In genomic region chr7:46212425-46213153, GRCh38 we compare ENCODE assay signal across 28 cellular contexts.
"Had no signal": no experiment of that assay in that cellular context is flagged by ENCODE, and none has a peak within 500 bp of the region (broad histone marks: within the 10 kb centered on the region; RNA-seq: fewer than 3 reads in every experiment).

No MANE protein-coding gene starts in this region.

- H3K27ac ChIP-seq: adrenal gland, body of pancreas, foreskin keratinocyte, gastrocnemius medialis, heart left ventricle, VCaP had no signal

- H3K4me3 ChIP-seq: adrenal gland, body of pancreas, gastrocnemius medialis, heart left ventricle had no signal

- H3K9me3 ChIP-seq: adrenal gland, body of pancreas, gastrocnemius medialis, heart left ventricle had no signal

- ATAC-seq: activated CD8-positive, alpha-beta memory T cell treated with anti-CD3 and anti-CD28 coated beads, Interleukin-2, amount 10 ng/mL, durations not matched to agents 7 days and 5 days; activated CD8-positive, alpha-beta T cell treated with anti-CD3 and anti-CD28 coated beads, Interleukin-2, amount 10 ng/mL, durations not matched to agents 7 days and 5 days; activated naive CD8-positive, alpha-beta T cell treated with anti-CD3 and anti-CD28 coated beads, Interleukin-2, amount 50 U/mL, for 24 hours; body of pancreas; esophagus mucosa; foreskin keratinocyte; gastrocnemius medialis; heart left ventricle; WTC11 had no signal

- DNase-seq: activated CD4-positive, alpha-beta memory T cell treated with anti-CD3 and anti-CD28 coated beads for 36 hours; activated CD4-positive, alpha-beta T cell treated with anti-CD3 and anti-CD28 coated beads for 1 hour; activated CD4-positive, alpha-beta T cell treated with anti-CD3 and anti-CD28 coated beads for 4 hours; activated CD8-positive, alpha-beta memory T cell treated with anti-CD3 and anti-CD28 coated beads, Interleukin-2, amount 10 ng/mL, durations not matched to agents 7 days and 5 days; activated CD8-positive, alpha-beta memory T cell treated with anti-CD3 and anti-CD28 coated beads, Interleukin-2, amount 50 U/mL, for 4 hours; activated CD8-positive, alpha-beta T cell treated with anti-CD3 and anti-CD28 coated beads, Interleukin-2, amount 10 ng/mL, durations not matched to agents 7 days and 5 days; activated effector memory CD4-positive, alpha-beta T cell treated with anti-CD3 and anti-CD28 coated beads, Interleukin-2, amount 50 U/mL, for 16 hours; activated naive CD4-positive, alpha-beta T cell treated with anti-CD3 and anti-CD28 coated beads for 36 hours; activated naive CD8-positive, alpha-beta T cell treated with anti-CD3 and anti-CD28 coated beads for 36 hours; activated naive CD8-positive, alpha-beta T cell treated with anti-CD3 and anti-CD28 coated beads, Interleukin-2, amount 50 U/mL, for 24 hours; activated T-cell treated with anti-CD3 and anti-CD28 coated beads, Interleukin-2, amount 50 U/mL, for 1 hour; activated T-cell treated with anti-CD3 and anti-CD28 coated beads, Interleukin-2, amount 50 U/mL, for 48 hours; adrenal gland; amygdala; aorta; body of pancreas; caudate nucleus; effector memory CD4-positive, alpha-beta T cell; endodermal cell; foreskin keratinocyte; gastrocnemius medialis; glutamatergic neuron; heart left ventricle; T-helper 2 cell had no signal

- H3K27me3 ChIP-seq: adrenal gland, body of pancreas, foreskin keratinocyte, gastrocnemius medialis, heart left ventricle had no signal

- H3K4me1 ChIP-seq: adrenal gland, foreskin keratinocyte, gastrocnemius medialis had no signal

- FAIRE-seq: colon had no signal

- H3K36me3 ChIP-seq: adrenal gland, gastrocnemius medialis, heart left ventricle had no signal
